ENCODE assay signal across 14 cellular contexts in genomic region chr10:94902570-94902969, GRCh38. TPM values are rescaled to one million over a fixed set of nuclear protein-coding genes. Genes with fewer than 3 reads are reported as not detected.
DNase-seq lines count a peak whose midpoint lies in the region; ATAC-seq and TF ChIP-seq lines count a peak whose summit lies in the region.
"Had no signal": no experiment of that assay in that cellular context is flagged by ENCODE, and none has a peak within 500 bp of the region (broad histone marks: within the 10 kb centered on the region; RNA-seq: fewer than 3 reads in every experiment).

No MANE protein-coding gene starts in this region.

- H3K27ac ChIP-seq in neural progenitor cell (no peak overlapping the region), Karpas-422 (ENCODE audit: low read length) (no peak overlapping the region)
- H3K27ac ChIP-seq: C4-2B, gastrocnemius medialis had no signal

- no peaks in the 10 kb centered on the region for H3K9me2 ChIP-seq in Karpas-422 (replicated peaks; ENCODE audit: insufficient read depth, low read length)

- TF ChIP-seq CTCF in neural progenitor cell (IDR thresholded peaks at IDR 0.05), result no peak

- H3K9me3 ChIP-seq in neural progenitor cell (ENCODE audit: low read depth) (peaks cover 3% of the 10 kb centered on the region), Karpas-422 (ENCODE audit: low read length) (no peaks in the 10 kb centered on the region)

- no peak overlapping the region for H3K4me3 Mint-ChIP-seq in neural progenitor cell

- no peak for DNase-seq in neural progenitor cell (ENCODE audit: low spot score)
- no peak for DNase-seq in C1 segment of cervical spinal cord (lab: John Stamatoyannopoulos, UW)
- no peak for DNase-seq in Karpas-422
- DNase-seq: activated CD4-positive, alpha-beta T cell treated with anti-CD3 and anti-CD28 coated beads, Interleukin-2, amount 50 U/mL, for 48 hours; DMS79 treated with DMSO at 0.1 percent for 48 hours; gastrocnemius medialis; NCI-H2227 treated with DMSO at 0.1 percent for 48 hours had no signal

- H3K27me3 ChIP-seq in neural progenitor cell (no peaks in the 10 kb centered on the region), Karpas-422 (ENCODE audit: low read length) (no peaks in the 10 kb centered on the region)
- H3K27me3 ChIP-seq: gastrocnemius medialis had no signal

- peak overlapping the region; percentile 45 for H3K4me2 ChIP-seq in neural progenitor cell
- no peak overlapping the region for H3K4me2 ChIP-seq in Karpas-422 (ENCODE audit: low read depth, low read length, poor library complexity, severe bottlenecking)

- peaks cover 11% of the 10 kb centered on the region for H3K4me1 ChIP-seq in neural progenitor cell
- H3K4me1 ChIP-seq in Karpas-422 (ENCODE audit: low read length), result no peaks in the 10 kb centered on the region
- H3K4me1 ChIP-seq: gastrocnemius medialis had no signal

- no peaks in the 10 kb centered on the region for H3K36me3 ChIP-seq in neural progenitor cell
- no peaks in the 10 kb centered on the region for H3K36me3 ChIP-seq in Karpas-422 (ENCODE audit: insufficient read depth, low read length)
- H3K36me3 ChIP-seq: gastrocnemius medialis had no signal

- H3K4me1 Mint-ChIP-seq in neural progenitor cell, result no peaks in the 10 kb centered on the region

- peaks cover 9% of the 10 kb centered on the region for H3K9me3 Mint-ChIP-seq in neural progenitor cell

- no peaks in the 10 kb centered on the region for H3K36me3 Mint-ChIP-seq in neural progenitor cell

- H3K27ac Mint-ChIP-seq in neural progenitor cell, result no peak overlapping the region
- H3K27ac Mint-ChIP-seq: progenitor cell of endocrine pancreas had no signal

- no peaks in the 10 kb centered on the region for H3K79me2 ChIP-seq in neural progenitor cell (ENCODE audit: low read depth)
- no peaks in the 10 kb centered on the region for H3K79me2 ChIP-seq in Karpas-422 (ENCODE audit: low read length)

- H3K9ac ChIP-seq in neural progenitor cell (no peak overlapping the region), Karpas-422 (ENCODE audit: low read length) (no peak overlapping the region)

- H2AFZ ChIP-seq in neural progenitor cell (replicated peaks), result no peak overlapping the region
- no peak overlapping the region for H2AFZ ChIP-seq in Karpas-422 (ENCODE audit: low read length)

- H4K20me1 ChIP-seq in neural progenitor cell (ENCODE audit: low read depth), result no peaks in the 10 kb centered on the region
- H4K20me1 ChIP-seq in Karpas-422 (ENCODE audit: insufficient read depth, low read depth, low read length), result no peaks in the 10 kb centered on the region

- no peak overlapping the region for H3K4me3 ChIP-seq in neural progenitor cell
- H3K4me3 ChIP-seq in Karpas-422 (ENCODE audit: low read length), result no peak overlapping the region
- H3K4me3 ChIP-seq: gastrocnemius medialis had no signal

- no peaks in the 10 kb centered on the region for H3F3A ChIP-seq in neural progenitor cell (ENCODE audit: low read depth)

- peaks cover 4% of the 10 kb centered on the region for H3K27me3 Mint-ChIP-seq in neural progenitor cell (ENCODE audit: insufficient read depth, low read depth)
- H3K27me3 Mint-ChIP-seq: progenitor cell of endocrine pancreas had no signal

- ATAC-seq in GM19452 (IDR thresholded peaks at IDR 0.05; ENCODE audit: unreplicated experiment) (peak; percentile 81), HG03378 (IDR thresholded peaks at IDR 0.05; ENCODE audit: unreplicated experiment) (peak; percentile 82), esophagus mucosa (peak; percentile 91), HG03135 (IDR thresholded peaks at IDR 0.05; ENCODE audit: unreplicated experiment) (no peak)
- ATAC-seq: gastrocnemius medialis had no signal

RNA-seq across cellular contexts. Expression of gene CYP2C9, which starts 35.9 kb away (rescaled TPM):
- total RNA-seq in esophagus mucosa (1.1 TPM), neural progenitor cell (ENCODE audit: low replicate concordance) (not detected in 2 replicates)
- not detected in 2 replicates for total RNA-seq in Karpas-422 (2014; rRNA removed; shearing (Covaris generic); ENCODE audit: low replicate concordance)
- total RNA-seq: SK-MEL-5 had no signal
